Comparison of ENCODE assay signal across 29 cellular contexts in the genomic region with DNA sequence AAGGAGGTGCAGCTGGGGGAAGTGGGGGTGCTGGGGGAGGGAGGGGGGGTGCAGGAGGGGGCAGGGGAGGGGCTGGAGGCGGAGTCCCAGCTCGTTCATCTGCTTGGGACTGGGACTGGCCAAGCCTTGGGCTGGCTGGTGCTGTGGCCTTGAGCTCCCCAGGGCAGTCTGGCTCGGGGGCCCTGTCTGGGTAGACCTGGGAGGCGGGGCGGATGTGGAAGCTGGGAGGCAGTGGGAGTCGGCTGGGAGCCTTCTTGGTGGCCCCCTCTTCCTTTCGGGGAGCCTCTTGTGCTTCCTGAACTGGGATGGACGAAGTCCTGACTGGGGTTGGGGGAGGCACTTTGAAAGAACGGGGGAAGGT. TPM values are rescaled to one million over a fixed set of nuclear protein-coding genes. Genes with fewer than 3 reads are reported as not detected.
"Had no signal": no experiment of that assay in that cellular context is flagged by ENCODE, and none has a peak within 500 bp of the region (broad histone marks: within the 10 kb centered on the region; RNA-seq: fewer than 3 reads in every experiment).

No MANE protein-coding gene starts in this region.

- H3K4me2 ChIP-seq: neural progenitor cell had no signal

- ATAC-seq: heart right ventricle; naive thymus-derived CD4-positive, alpha-beta T cell; stimulated activated naive CD8-positive, alpha-beta T cell treated with anti-CD3 and anti-CD28 coated beads, Interleukin-15, amount 100 ng/mL, for 72 hours had no signal

- H3K27me3 ChIP-seq: colonic mucosa, neural progenitor cell, right atrium auricular region, suprapubic skin, thyroid gland, vagina had no signal

- H3K4me3 ChIP-seq: colonic mucosa, esophagus squamous epithelium, heart right ventricle, lung, neural progenitor cell, prostate gland, right atrium auricular region, suprapubic skin, thyroid gland, vagina had no signal

- H3K36me3 ChIP-seq: colonic mucosa, heart right ventricle, neural progenitor cell, prostate gland, right atrium auricular region, thyroid gland, vagina had no signal

- H3K27ac ChIP-seq: colonic mucosa, heart right ventricle, neural progenitor cell, right atrium auricular region, suprapubic skin, vagina had no signal

- H3K9me3 ChIP-seq: colonic mucosa, esophagus squamous epithelium, prostate gland, suprapubic skin, thyroid gland, vagina had no signal

- DNase-seq: colonic mucosa; effector CD8-positive, alpha-beta T cell; endodermal cell; erythroblast; esophagus squamous epithelium; foreskin melanocyte; glutamatergic neuron; heart right ventricle; hypothalamus; immature natural killer cell; islet precursor cell; mesenchymal stem cell; midbrain; naive thymus-derived CD4-positive, alpha-beta T cell; small intestine; stimulated activated CD4-positive, alpha-beta T cell treated with anti-CD3 and anti-CD28 coated beads, Interleukin-15, amount 100 ng/mL, for 24 hours; stimulated activated CD4-positive, alpha-beta T cell treated with anti-CD3 and anti-CD28 coated beads, Interleukin-4, amount 100 ng/mL, for 1 hour; stimulated activated CD8-positive, alpha-beta memory T cell treated with anti-CD3 and anti-CD28 coated beads, Interleukin-4, amount 100 ng/mL, for 48 hours; stimulated activated naive CD4-positive, alpha-beta T cell; stimulated activated naive CD8-positive, alpha-beta T cell treated with anti-CD3 and anti-CD28 coated beads, Interleukin-15, amount 100 ng/mL, for 72 hours; trophoblast cell had no signal

- FAIRE-seq: endothelial cell of umbilical vein, small intestine had no signal

- H3K9ac ChIP-seq: neural progenitor cell had no signal

- H2AFZ ChIP-seq: neural progenitor cell had no signal

RNA-seq across cellular contexts. Expression of gene C6orf132, which starts 35.8 kb away (rescaled TPM):
- polyA plus RNA-seq: naive thymus-derived CD4-positive, alpha-beta T cell had no signal
